8 cellular contexts compared by ENCODE assay signal in genomic region chr6:26122793-26123674, GRCh38.
A peak's percentile ranks its signal among the peaks of the same experiment; 100 is the strongest.
DNase-seq lines count a peak whose midpoint lies in the region; ATAC-seq, FAIRE-seq and TF ChIP-seq lines count a peak whose summit lies in the region.

No MANE protein-coding gene starts in this region.

- DNase-seq in AG09319 (ENCODE audit: extremely low read depth, low read depth) (peak; percentile 97), NCI-H446 (lab: John Stamatoyannopoulos, UW) (peak; percentile 88 to 94), cerebellar cortex (ENCODE audit: low spot score) (peak; percentile 99)
- peak; percentile 83 to 84 for DNase-seq in stimulated activated CD4-positive, alpha-beta T cell treated with anti-CD3 and anti-CD28 coated beads, Interleukin-12 subunit alpha, Interleukin-12 subunit beta, amount 100 ng/mL, for 24 hours (ENCODE audit: low read depth in 2 of 2)

- TF ChIP-seq CTCF in AG09319 (IDR thresholded peaks at IDR 0.05; ENCODE audit: low read depth, low read length): no peak

- ATAC-seq in GM19025 (IDR thresholded peaks at IDR 0.05; ENCODE audit: low read depth, unreplicated experiment) (peak; percentile 45), HG03342 (IDR thresholded peaks at IDR 0.05; ENCODE audit: unreplicated experiment) (peak; percentile 46)
- peak; percentile 75 to 78 for ATAC-seq in activated CD4-positive, CD25-positive, alpha-beta regulatory T cell treated with anti-CD3 and anti-CD28 coated beads, Interleukin-2, amount 50 U/mL, for 24 hours

- FAIRE-seq in islet of Langerhans (lab: Jason Lieb, UNC): peak; percentile 98

Comparison
In these comparisons a context has a peak if more than half of its experiments do, and no peak if none do; other contexts are left out.
1. Peak in every context shown above with its lines: DNase-seq and ATAC-seq.